Comparison of ENCODE assay signal across 12 cellular contexts in genomic region chr3:59425371-59425770, GRCh38.
DNase-seq lines count a peak whose midpoint lies in the region; TF ChIP-seq lines count a peak whose summit lies in the region.
"Had no signal": no experiment of that assay in that cellular context is flagged by ENCODE, and none has a peak within 500 bp of the region (broad histone marks: within the 10 kb centered on the region; RNA-seq: fewer than 3 reads in every experiment).

No MANE protein-coding gene starts in this region.

- H3K4me3 Mint-ChIP-seq in activated naive CD4-positive, alpha-beta T cell treated with anti-CD3 and anti-CD28 coated beads for 36 hours: no peak overlapping the region
- peak overlapping the region; percentile 8 for H3K4me3 Mint-ChIP-seq in activated T-helper 1 cell treated with anti-CD3 and anti-CD28 coated beads, Interleukin-12 subunit alpha, Interleukin-12 subunit beta, Interleukin-2, Interleukin-4 antibody, amounts not matched to agents 30 ng/mL and 10 ng/mL and 1 ng/mL, durations not matched to agents 14 hours and 24 hours and 36 hours
- H3K4me3 Mint-ChIP-seq: brain, neural crest cell had no signal

- no peaks in the 10 kb centered on the region for H3K36me3 Mint-ChIP-seq in activated naive CD4-positive, alpha-beta T cell treated with anti-CD3 and anti-CD28 coated beads for 36 hours (ENCODE audit: low read depth)
- H3K36me3 Mint-ChIP-seq in activated T-helper 1 cell treated with anti-CD3 and anti-CD28 coated beads, Interleukin-12 subunit alpha, Interleukin-12 subunit beta, Interleukin-2, Interleukin-4 antibody, amounts not matched to agents 30 ng/mL and 10 ng/mL and 1 ng/mL, durations not matched to agents 14 hours and 24 hours and 36 hours (ENCODE audit: low read depth): peaks cover 2% of the 10 kb centered on the region
- H3K36me3 Mint-ChIP-seq: brain had no signal

- H3K4me3 ChIP-seq in foreskin fibroblast (ENCODE audit: low read depth in 1 of 2, low read length in 2 of 2): no peak overlapping the region
- H3K4me3 ChIP-seq in thyroid gland (replicated peaks in 1 of 3): no peak overlapping the region

- H3K27me3 ChIP-seq in thyroid gland: no peaks in the 10 kb centered on the region
- H3K27me3 ChIP-seq: BE2C had no signal

- WGBS in thyroid gland, 2 donors: 18 to 20% methylated on average over 8 of the region's 8 CpGs

- TF ChIP-seq CTCF in foreskin fibroblast (IDR thresholded peaks at IDR 0.05; ENCODE audit: low read depth, low read length) (no peak), thyroid gland (IDR thresholded peaks at IDR 0.05) (no peak)

- peaks cover 4% of the 10 kb centered on the region for H3K27me3 Mint-ChIP-seq in activated naive CD4-positive, alpha-beta T cell treated with anti-CD3 and anti-CD28 coated beads for 36 hours (ENCODE audit: low read depth)
- H3K27me3 Mint-ChIP-seq in activated T-helper 1 cell treated with anti-CD3 and anti-CD28 coated beads, Interleukin-12 subunit alpha, Interleukin-12 subunit beta, Interleukin-2, Interleukin-4 antibody, amounts not matched to agents 30 ng/mL and 10 ng/mL and 1 ng/mL, durations not matched to agents 14 hours and 24 hours and 36 hours (ENCODE audit: insufficient read depth): no peaks in the 10 kb centered on the region
- H3K27me3 Mint-ChIP-seq: brain had no signal

- peaks cover 0 to 18% of the 10 kb centered on the region in 2 donors for H3K4me1 ChIP-seq in thyroid gland
- H3K4me1 ChIP-seq: BE2C had no signal

- H3K9me3 Mint-ChIP-seq in activated naive CD4-positive, alpha-beta T cell treated with anti-CD3 and anti-CD28 coated beads for 36 hours: no peaks in the 10 kb centered on the region
- no peaks in the 10 kb centered on the region for H3K9me3 Mint-ChIP-seq in activated T-helper 1 cell treated with anti-CD3 and anti-CD28 coated beads, Interleukin-12 subunit alpha, Interleukin-12 subunit beta, Interleukin-2, Interleukin-4 antibody, amounts not matched to agents 30 ng/mL and 10 ng/mL and 1 ng/mL, durations not matched to agents 14 hours and 24 hours and 36 hours

- no peaks in the 10 kb centered on the region for H3K9me3 ChIP-seq in thyroid gland
- H3K9me3 ChIP-seq: BE2C had no signal

- intact Hi-C loops in activated naive CD4-positive, alpha-beta T cell treated with anti-CD3 and anti-CD28 coated beads for 36 hours (cut with micrococcal nuclease): loop anchor here (5.0 to 10.0 kb wide), 3 partner anchors 329 to 442 kb away; no protein-coding TSS in a partner anchor
- intact Hi-C loops in activated T-helper 1 cell treated with anti-CD3 and anti-CD28 coated beads, Interleukin-12 subunit alpha, Interleukin-12 subunit beta, Interleukin-2, Interleukin-4 antibody, amounts not matched to agents 30 ng/mL and 10 ng/mL and 1 ng/mL, durations not matched to agents 14 hours and 24 hours and 36 hours (cut with micrococcal nuclease): loop anchor here (5.0 to 10.0 kb wide), 2 partner anchors 111 to 357 kb away; no protein-coding TSS in a partner anchor
- intact Hi-C loops in thyroid gland (cut with DNase I): no loop called here

- H3K4me1 Mint-ChIP-seq in activated naive CD4-positive, alpha-beta T cell treated with anti-CD3 and anti-CD28 coated beads for 36 hours (ENCODE audit: low read depth): peaks cover 68% of the 10 kb centered on the region
- peaks cover 52% of the 10 kb centered on the region for H3K4me1 Mint-ChIP-seq in activated T-helper 1 cell treated with anti-CD3 and anti-CD28 coated beads, Interleukin-12 subunit alpha, Interleukin-12 subunit beta, Interleukin-2, Interleukin-4 antibody, amounts not matched to agents 30 ng/mL and 10 ng/mL and 1 ng/mL, durations not matched to agents 14 hours and 24 hours and 36 hours (ENCODE audit: low read depth)

- peak overlapping the region in 1 of 3 donors; percentile 31 for H3K27ac ChIP-seq in thyroid gland

- no peaks in the 10 kb centered on the region for H3K36me3 ChIP-seq in thyroid gland
- H3K36me3 ChIP-seq: BE2C had no signal

- no peak for DNase-seq in activated naive CD4-positive, alpha-beta T cell treated with anti-CD3 and anti-CD28 coated beads for 36 hours
- no peak for DNase-seq in activated naive CD4-positive, alpha-beta T cell (lab: John Stamatoyannopoulos, UW)
- no peak for DNase-seq in activated T-helper 1 cell treated with anti-CD3 and anti-CD28 coated beads, Interleukin-12 subunit alpha, Interleukin-12 subunit beta, Interleukin-2, Interleukin-4 antibody, amounts not matched to agents 30 ng/mL and 10 ng/mL and 1 ng/mL, durations not matched to agents 14 hours and 24 hours and 36 hours (ENCODE audit: low spot score)
- DNase-seq in foreskin fibroblast (peak; percentile 26 to 66), thyroid gland (peak; percentile 14 to 19), NCI-H2227 (lab: John Stamatoyannopoulos, UW; ENCODE audit: unreplicated experiment) (no peak), NCI-H1930 (lab: John Stamatoyannopoulos, UW) (no peak)
- DNase-seq in activated CD4-positive, CD25-positive, alpha-beta regulatory T cell treated with anti-CD3 and anti-CD28 coated beads, Interleukin-2, amount 50 U/mL, for 72 hours: no peak
- DNase-seq: BE2C, NCI-H1092 treated with DMSO at 0.1 percent for 48 hours had no signal

- peak overlapping the region; percentile 76 for H3K27ac Mint-ChIP-seq in activated naive CD4-positive, alpha-beta T cell treated with anti-CD3 and anti-CD28 coated beads for 36 hours
- H3K27ac Mint-ChIP-seq in activated T-helper 1 cell treated with anti-CD3 and anti-CD28 coated beads, Interleukin-12 subunit alpha, Interleukin-12 subunit beta, Interleukin-2, Interleukin-4 antibody, amounts not matched to agents 30 ng/mL and 10 ng/mL and 1 ng/mL, durations not matched to agents 14 hours and 24 hours and 36 hours: peak overlapping the region; percentile 68

- no peak for TF ChIP-seq POLR2A in thyroid gland (IDR thresholded peaks at IDR 0.05)

- CTCF ChIA-PET in activated naive CD4-positive, alpha-beta T cell treated with anti-CD3 and anti-CD28 coated beads for 36 hours (lab: Charles Lee): interaction anchor here (0.7 to 1.9 kb wide), 12 partner anchors 14 to 150 kb away, joined by 3 to 9 read pairs (median 4); no protein-coding TSS in a partner anchor

Comparison
In these comparisons a context has a peak if more than half of its experiments do, and no peak if none do; other contexts are left out.
1. DNase-seq: peak in foreskin fibroblast (2 of 2) and thyroid gland (2 of 2); none in activated naive CD4-positive, alpha-beta T cell treated with anti-CD3 and anti-CD28 coated beads for 36 hours (single experiment), activated naive CD4-positive, alpha-beta T cell (0 of 4), activated T-helper 1 cell treated with anti-CD3 and anti-CD28 coated beads, Interleukin-12 subunit alpha, Interleukin-12 subunit beta, Interleukin-2, Interleukin-4 antibody, amounts not matched to agents 30 ng/mL and 10 ng/mL and 1 ng/mL, durations not matched to agents 14 hours and 24 hours and 36 hours (single experiment), activated CD4-positive, CD25-positive, alpha-beta regulatory T cell treated with anti-CD3 and anti-CD28 coated beads, Interleukin-2, amount 50 U/mL, for 72 hours (single experiment), NCI-H2227 (single experiment) and NCI-H1930 (0 of 2).